8 cellular contexts compared by ENCODE assay signal in genomic region chr12:132761032-132761910, GRCh38. TPM values are rescaled to one million over a fixed set of nuclear protein-coding genes. Genes with fewer than 3 reads are reported as not detected.
DNase-seq lines count a peak whose midpoint lies in the region; ATAC-seq lines count a peak whose summit lies in the region.

TSS of gene ANKLE2 (minus strand) at chr12:132761832. CDS start at chr12:132761798, 34 bp downstream.

- H3K27me3 ChIP-seq in duodenal mucosa (ENCODE audit: control insufficient read depth in 1 of 2, insufficient read depth in 2 of 2, low read length in 2 of 2) = no peaks in the 10 kb centered on the region

- H3K27ac ChIP-seq in duodenal mucosa (ENCODE audit: low read depth, low read length) = peak within 1 kb of the TSS; percentile 97

- peaks cover 0 to 7% of the 10 kb centered on the region in 2 donors for H3K36me3 ChIP-seq in duodenal mucosa (ENCODE audit: control insufficient read depth in 1 of 2, insufficient read depth in 2 of 2, low read length in 2 of 2)

- H3K4me3 ChIP-seq in duodenal mucosa (ENCODE audit: low read depth in 1 of 2, low read length in 2 of 2) = peak within 1 kb of the TSS; percentile 86 to 94

- peak; percentile 22 for ATAC-seq in HG02610 (IDR thresholded peaks at IDR 0.05; ENCODE audit: unreplicated experiment)

- H3K9ac ChIP-seq in duodenal mucosa (ENCODE audit: low read depth in 1 of 2, low read length in 2 of 2) = peak within 1 kb of the TSS; percentile 81

- H3K9me3 ChIP-seq in duodenal mucosa (ENCODE audit: control insufficient read depth in 1 of 2, low read length in 2 of 2) = no peaks in the 10 kb centered on the region

- peaks cover 8 to 11% of the 10 kb centered on the region in 2 donors for H3K4me1 ChIP-seq in duodenal mucosa (ENCODE audit: control insufficient read depth in 1 of 2, insufficient read depth in 2 of 2, low read length in 2 of 2)

- peak; percentile 58 to 71 (median 69) for DNase-seq in NCI-H1417 (lab: John Stamatoyannopoulos, UW)
- no peak for DNase-seq in NCI-H1417 treated with DMSO at 0.1 percent for 48 hours (lab: John Stamatoyannopoulos, UW)
- peak; percentile 67 for DNase-seq in NCI-H2107 (lab: John Stamatoyannopoulos, UW)
- peak; percentile 73 to 81 for DNase-seq in activated CD4-positive, alpha-beta T cell treated with anti-CD3 and anti-CD28 coated beads, Interleukin-2, amount 50 U/mL, for 48 hours
- peak; percentile 63 to 79 for DNase-seq in lung microvascular endothelial cell (ENCODE audit: low read depth in 2 of 2)
- DNase-seq in stimulated activated CD8-positive, alpha-beta memory T cell treated with anti-CD3 and anti-CD28 coated beads, Interleukin-12 subunit alpha, Interleukin-12 subunit beta, amount 100 ng/mL, for 1 hour (ENCODE audit: low read depth) = peak; percentile 71

RNA-seq across cellular contexts. Expression of gene ANKLE2, which starts in this region (rescaled TPM):
- 31.6 and 34.5 TPM in 2 replicates for total RNA-seq in lung microvascular endothelial cell
